25 cellular contexts compared by ENCODE assay signal in the genomic region with DNA sequence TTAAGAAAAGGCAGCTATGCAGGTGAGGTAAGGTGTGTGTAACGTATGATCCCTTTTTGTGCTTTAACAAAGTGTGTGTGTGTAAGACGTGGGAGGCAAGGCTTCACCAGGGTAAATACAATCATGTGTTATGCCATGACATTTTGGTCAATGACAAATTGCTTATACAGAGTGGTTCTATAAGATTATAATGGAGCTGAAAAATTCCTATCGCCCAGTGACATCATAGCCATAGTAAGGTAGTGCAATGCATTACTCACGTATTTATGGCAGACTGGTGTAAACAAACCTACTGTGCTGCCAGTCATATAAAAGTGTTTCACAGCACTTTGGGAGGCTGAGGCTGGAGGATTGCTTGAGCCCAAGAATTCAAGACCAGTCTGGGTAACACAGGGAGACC.
"Had no signal": no experiment of that assay in that cellular context is flagged by ENCODE, and none has a peak within 500 bp of the region (broad histone marks: within the 10 kb centered on the region; RNA-seq: fewer than 3 reads in every experiment).

No MANE protein-coding gene starts in this region.

- H3K9me3 Mint-ChIP-seq: activated naive CD4-positive, alpha-beta T cell treated with anti-CD3 and anti-CD28 coated beads, Interleukin-2, amount 50 U/mL, for 72 hours; activated T-helper 2 cell treated with anti-CD3 and anti-CD28 coated beads, Interferon-gamma antibody, Interleukin-2, Interleukin-4, amounts not matched to agents 10 μg/mL and 5 μg/mL and 100 μg/mL, durations not matched to agents 14 hours and 24 hours and 36 hours; natural killer cell; neural progenitor cell had no signal

- ATAC-seq: activated CD4-positive, alpha-beta T cell treated with anti-CD3 and anti-CD28 coated beads for 36 hours; activated CD8-positive, alpha-beta memory T cell treated with anti-CD3 and anti-CD28 coated beads, Interleukin-2, amount 10 ng/mL, durations not matched to agents 7 days and 5 days; activated CD8-positive, alpha-beta T cell treated with anti-CD3 and anti-CD28 coated beads, Interleukin-2, amount 10 ng/mL, durations not matched to agents 7 days and 5 days; activated naive CD4-positive, alpha-beta T cell treated with anti-CD3 and anti-CD28 coated beads, Interleukin-2, amount 50 U/mL, for 72 hours; esophagus mucosa; left cardiac atrium; natural killer cell had no signal

- H3K4me3 ChIP-seq: breast epithelium, colonic mucosa, neural progenitor cell, right atrium auricular region, spleen, suprapubic skin, tibial nerve had no signal

- H3K36me3 Mint-ChIP-seq: activated CD8-positive, alpha-beta memory T cell treated with anti-CD3 and anti-CD28 coated beads, Interleukin-2, amount 10 ng/mL, durations not matched to agents 7 days and 5 days; activated naive CD4-positive, alpha-beta T cell treated with anti-CD3 and anti-CD28 coated beads, Interleukin-2, amount 50 U/mL, for 72 hours; natural killer cell; neural progenitor cell had no signal

- DNase-seq: activated CD4-positive, alpha-beta T cell treated with anti-CD3 and anti-CD28 coated beads for 36 hours; activated CD8-positive, alpha-beta memory T cell treated with anti-CD3 and anti-CD28 coated beads, Interleukin-2, amount 10 ng/mL, durations not matched to agents 7 days and 5 days; activated CD8-positive, alpha-beta T cell treated with anti-CD3 and anti-CD28 coated beads, Interleukin-2, amount 10 ng/mL, durations not matched to agents 7 days and 5 days; activated naive CD4-positive, alpha-beta T cell; activated T-cell treated with anti-CD3 and anti-CD28 coated beads, Interleukin-2, amount 50 U/mL, for 48 hours; colonic mucosa; foreskin fibroblast; head of caudate nucleus; hippocampal formation; left cardiac atrium; mammary epithelial cell; natural killer cell; occipital lobe; spleen; stimulated activated naive CD4-positive, alpha-beta T cell; T-helper 2 cell had no signal

- H3K27ac ChIP-seq: breast epithelium, colonic mucosa, neural progenitor cell, parathyroid adenoma, right atrium auricular region, spleen, suprapubic skin, tibial nerve had no signal

- H3K4me2 ChIP-seq: neural progenitor cell had no signal

- H2AFZ ChIP-seq: neural progenitor cell, parathyroid adenoma had no signal

- H3K4me1 ChIP-seq: breast epithelium, parathyroid adenoma had no signal

- H3K27ac Mint-ChIP-seq: activated CD4-positive, alpha-beta T cell treated with anti-CD3 and anti-CD28 coated beads for 36 hours; activated CD8-positive, alpha-beta memory T cell treated with anti-CD3 and anti-CD28 coated beads, Interleukin-2, amount 10 ng/mL, durations not matched to agents 7 days and 5 days; activated CD8-positive, alpha-beta T cell treated with anti-CD3 and anti-CD28 coated beads, Interleukin-2, amount 10 ng/mL, durations not matched to agents 7 days and 5 days; activated naive CD4-positive, alpha-beta T cell treated with anti-CD3 and anti-CD28 coated beads, Interleukin-2, amount 50 U/mL, for 72 hours; activated T-helper 2 cell treated with anti-CD3 and anti-CD28 coated beads, Interferon-gamma antibody, Interleukin-2, Interleukin-4, amounts not matched to agents 10 μg/mL and 5 μg/mL and 100 μg/mL, durations not matched to agents 14 hours and 24 hours and 36 hours; natural killer cell had no signal

- H3K9ac ChIP-seq: neural progenitor cell, parathyroid adenoma had no signal

- H3K4me3 Mint-ChIP-seq: activated CD4-positive, alpha-beta T cell treated with anti-CD3 and anti-CD28 coated beads for 36 hours; activated CD8-positive, alpha-beta memory T cell treated with anti-CD3 and anti-CD28 coated beads, Interleukin-2, amount 10 ng/mL, durations not matched to agents 7 days and 5 days; activated CD8-positive, alpha-beta T cell treated with anti-CD3 and anti-CD28 coated beads, Interleukin-2, amount 10 ng/mL, durations not matched to agents 7 days and 5 days; natural killer cell; neural progenitor cell had no signal

- H3K79me2 ChIP-seq: parathyroid adenoma had no signal

- H3K27me3 ChIP-seq: colonic mucosa, right atrium auricular region, tibial nerve had no signal

- H3K4me1 Mint-ChIP-seq: activated CD4-positive, alpha-beta T cell treated with anti-CD3 and anti-CD28 coated beads for 36 hours; activated CD8-positive, alpha-beta memory T cell treated with anti-CD3 and anti-CD28 coated beads, Interleukin-2, amount 10 ng/mL, durations not matched to agents 7 days and 5 days; natural killer cell had no signal

- H3K36me3 ChIP-seq: breast epithelium, colonic mucosa, neural progenitor cell, right atrium auricular region, spleen, suprapubic skin, tibial nerve had no signal
